In genomic region chr1:77682442-77683141, GRCh38 we compare ENCODE assay signal across 8 cellular contexts. TPM values are rescaled to one million over a fixed set of nuclear protein-coding genes. Genes with fewer than 3 reads are reported as not detected.
DNase-seq lines count a peak whose midpoint lies in the region; ATAC-seq and TF ChIP-seq lines count a peak whose summit lies in the region.

Gene ZZZ3, minus strand, starts transcription at chr1:77682658. Its CDS starts 49,304 bp downstream, at chr1:77633354.

- no peak for TF ChIP-seq CTCF in activated B cell treated with CpG ODN at 0.5 μM for 24 hours (IDR thresholded peaks at IDR 0.05)

- H3K27me3 Mint-ChIP-seq in activated B cell treated with CpG ODN at 0.5 μM for 24 hours = no peaks in the 10 kb centered on the region

- ATAC-seq in GM18909 (IDR thresholded peaks at IDR 0.05; ENCODE audit: poor library complexity, unreplicated experiment) (peak; percentile 78), HG03175 (IDR thresholded peaks at IDR 0.05; ENCODE audit: unreplicated experiment) (peak; percentile 70), activated B cell treated with CpG ODN at 0.5 μM for 24 hours (ENCODE audit: low read depth) (peak; percentile 68)

- CTCF ChIA-PET in activated B cell treated with CpG ODN at 0.5 μM for 24 hours (lab: Charles Lee) = interaction anchor here (1.7 kb wide), 1 partner anchor 27 kb away, joined by 4 read pairs; no protein-coding TSS in a partner anchor

- peaks cover 17% of the 10 kb centered on the region for H3K36me3 Mint-ChIP-seq in activated B cell treated with CpG ODN at 0.5 μM for 24 hours (ENCODE audit: low read depth)

- H3K4me3 Mint-ChIP-seq in activated B cell treated with CpG ODN at 0.5 μM for 24 hours = peak within 1 kb of the TSS; percentile 91

- H3K9me3 Mint-ChIP-seq in activated B cell treated with CpG ODN at 0.5 μM for 24 hours = no peaks in the 10 kb centered on the region

- POLR2A ChIA-PET in activated B cell treated with CpG ODN at 0.5 μM for 24 hours (lab: Charles Lee) = interaction anchor here (0.5 to 2.8 kb wide), 21 partner anchors 8 to 1897 kb away, joined by 3 to 33 read pairs (median 5); partner anchors contain the start of genes DNAJB4, FUBP1, MIGA1 and PIGK

- H3K4me1 Mint-ChIP-seq in activated B cell treated with CpG ODN at 0.5 μM for 24 hours = peaks cover 46% of the 10 kb centered on the region

- peak within 1 kb of the TSS; percentile 99 for H3K27ac ChIP-seq in caudate nucleus (ENCODE audit: low read depth, low read length)

- intact Hi-C loops in activated B cell treated with CpG ODN at 0.5 μM for 24 hours (cut with micrococcal nuclease) = loop anchor here (1.0 to 10.0 kb wide), 13 partner anchors 77 to 1958 kb away; partner anchors contain the start of genes ACADM, DNAJB4, FUBP1 and MIGA1

- peak; percentile 89 for DNase-seq in AG08395 (ENCODE audit: low spot score)
- peak; percentile 84 for DNase-seq in NCI-H226
- DNase-seq in activated B cell treated with CpG ODN at 0.5 μM for 24 hours = peak; percentile 82
- peak; percentile 18 to 95 (median 83) for DNase-seq in caudate nucleus (lab: John Stamatoyannopoulos, UW)
- DNase-seq in iris pigment epithelial cell (ENCODE audit: low read depth) = peak; percentile 92
- peak; percentile 75 to 85 for DNase-seq in stimulated activated CD4-positive, alpha-beta T cell treated with anti-CD3 and anti-CD28 coated beads, Interleukin-12 subunit alpha, Interleukin-12 subunit beta, amount 100 ng/mL, for 24 hours (ENCODE audit: low read depth in 2 of 2)

- H3K27ac Mint-ChIP-seq in activated B cell treated with CpG ODN at 0.5 μM for 24 hours = peak within 1 kb of the TSS; percentile 96

RNA-seq across cellular contexts. Expression of gene ZZZ3, which starts in this region (rescaled TPM):
- total RNA-seq in activated B cell treated with CpG ODN at 0.5 μM for 24 hours = 49.1 and 61.4 TPM in 2 replicates

Comparison
In these comparisons a context has a peak if more than half of its experiments do, and no peak if none do; other contexts are left out.
1. Peak in every context shown above with its lines: DNase-seq, ATAC-seq and H3K27ac ChIP-seq.